In genomic region chr3:151856106-151856505, GRCh38 we compare ENCODE assay signal across 20 cellular contexts. TPM values are rescaled to one million over a fixed set of nuclear protein-coding genes. Genes with fewer than 3 reads are reported as not detected.
DNase-seq lines count a peak whose midpoint lies in the region; ATAC-seq and TF ChIP-seq lines count a peak whose summit lies in the region.
"Had no signal": no experiment of that assay in that cellular context is flagged by ENCODE, and none has a peak within 500 bp of the region (broad histone marks: within the 10 kb centered on the region; RNA-seq: fewer than 3 reads in every experiment).

No MANE protein-coding gene starts in this region.

- no peak overlapping the region for H3K14ac ChIP-seq in H9 (ENCODE audit: insufficient read depth, low read length)

- peaks cover 0 to 53% of the 10 kb centered on the region in 2 experiments for H3K36me3 ChIP-seq in SK-N-SH (replicated peaks in 1 of 2; ENCODE audit: control insufficient read depth in 1 of 2, insufficient read depth in 2 of 2, low read length in 1 of 2)
- H3K36me3 ChIP-seq: MG63 had no signal

- TF ChIP-seq CTCF in SK-N-SH (IDR thresholded peaks at IDR 0.05) (no peak), H9 (conservative IDR thresholded peaks at IDR 0.05) (no peak)

- H3K4me3 Mint-ChIP-seq in H9 = no peak overlapping the region
- H3K4me3 Mint-ChIP-seq: T-cell had no signal

- H2BK20ac ChIP-seq in H9 (ENCODE audit: low read depth, low read length, poor library complexity, severe bottlenecking) = no peak overlapping the region

- TF ChIP-seq EP300 in SK-N-SH (IDR thresholded peaks at IDR 0.05; ENCODE audit: borderline replicate concordance in 1 of 2, low read depth in 1 of 2, low read length in 1 of 2) = no peak

- H3K4me2 ChIP-seq in SK-N-SH (no peak overlapping the region), H9 (ENCODE audit: insufficient read depth, insufficient read length, low read length) (no peak overlapping the region)

- H3K23ac ChIP-seq in H9 (ENCODE audit: insufficient read length, low read depth, low read length) = no peak overlapping the region

- CTCF ChIA-PET in SK-N-SH (lab: Yijun Ruan, JAX) = interaction anchor here (0.6 kb wide), 1 partner anchor 17 kb away, joined by 3 read pairs; no protein-coding TSS in a partner anchor

- TF ChIP-seq RAD21 in SK-N-SH (IDR thresholded peaks at IDR 0.05; ENCODE audit: low read length) = no peak

- H3K9me3 ChIP-seq in SK-N-SH (no peaks in the 10 kb centered on the region), H9 (ENCODE audit: control insufficient read depth, low read depth, low read length) (no peaks in the 10 kb centered on the region)

- no peak overlapping the region for H3K4me3 ChIP-seq in SK-N-SH (ENCODE audit: low read depth in 2 of 2, low read length in 1 of 2)
- H3K4me3 ChIP-seq: GM23248, MG63 had no signal

- H3K36me3 Mint-ChIP-seq in H9 (ENCODE audit: insufficient read depth in 1 of 3, low read depth in 3 of 3) = peaks cover 0 to 8% (median 2%) of the 10 kb centered on the region in 3 experiments; a peak in 4 of 7 replicates
- H3K36me3 Mint-ChIP-seq: T-cell had no signal

- no peak overlapping the region for H4K8ac ChIP-seq in H9 (replicated peaks; ENCODE audit: insufficient read length, low read depth, low read length)

- H3K9ac ChIP-seq in SK-N-SH (no peak overlapping the region), H9 (ENCODE audit: extremely low read depth, insufficient read length, low read length) (no peak overlapping the region)
- H3K9ac ChIP-seq: GM23248 had no signal

- POLR2A ChIA-PET in SK-N-SH (lab: Yijun Ruan, JAX) = no interaction called here

- H3K27me3 ChIP-seq in SK-N-SH (ENCODE audit: insufficient read depth) (no peaks in the 10 kb centered on the region), H9 (ENCODE audit: insufficient read depth, low read length) (no peaks in the 10 kb centered on the region)
- H3K27me3 ChIP-seq: MG63 had no signal

- no peak overlapping the region for H4K91ac ChIP-seq in H9 (ENCODE audit: insufficient read length, low read depth, low read length)

- peaks cover 33% of the 10 kb centered on the region for H3K79me2 ChIP-seq in SK-N-SH (ENCODE audit: insufficient read depth)
- no peaks in the 10 kb centered on the region for H3K79me2 ChIP-seq in H9 (ENCODE audit: insufficient read depth, low read length)

- no peak overlapping the region for H3T11ph ChIP-seq in H9 (ENCODE audit: low read length)

- no peak overlapping the region for H2BK12ac ChIP-seq in H9 (ENCODE audit: insufficient read length, low read depth, low read length)

- peaks cover 2 to 6% of the 10 kb centered on the region in 2 experiments; a peak in 3 of 5 replicates for H3K9me3 Mint-ChIP-seq in H9

- H3K27me3 Mint-ChIP-seq in H9 (ENCODE audit: low read depth) = no peaks in the 10 kb centered on the region

- no peaks in the 10 kb centered on the region for H4K20me1 ChIP-seq in SK-N-SH (ENCODE audit: insufficient read depth)
- H4K20me1 ChIP-seq in H9 (ENCODE audit: control insufficient read depth, insufficient read depth, insufficient read length) = no peaks in the 10 kb centered on the region

- H3K4me1 Mint-ChIP-seq in H9 = peaks cover 4 to 5% of the 10 kb centered on the region in 2 experiments; a peak in 3 of 4 replicates
- H3K4me1 Mint-ChIP-seq: T-cell had no signal

- no peak overlapping the region for H3K18ac ChIP-seq in H9 (ENCODE audit: insufficient read length, low read depth, low read length)

- 53% methylated on average over 3 of the region's 3 CpGs for WGBS in SK-N-SH (ENCODE audit: low lambda C conversion rate)
- WGBS in H9 (ENCODE audit: extremely low coverage, insufficient read length, low lambda C conversion rate) = no CpG with 5 or more reads among the region's 3 CpGs

- H2BK5ac ChIP-seq in H9 (ENCODE audit: insufficient read length, low read length) = no peak overlapping the region

- no peak overlapping the region for H4K5ac ChIP-seq in H9 (ENCODE audit: insufficient read length, low read depth, low read length)

- no peak overlapping the region for H2BK120ac ChIP-seq in H9 (ENCODE audit: low read depth, low read length, poor library complexity, severe bottlenecking)

- no peaks in the 10 kb centered on the region for H3K23me2 ChIP-seq in H9 (ENCODE audit: insufficient read length, low read depth, low read length, poor library complexity, severe bottlenecking)

- no peak for ATAC-seq in SK-N-SH treated with all-trans-retinoic acid at 6 μM for 48 hours
- no peak for ATAC-seq in GM18519 (IDR thresholded peaks at IDR 0.05; ENCODE audit: low FRiP score, unreplicated experiment)
- no peak for ATAC-seq in HG03469 (IDR thresholded peaks at IDR 0.05; ENCODE audit: unreplicated experiment)
- ATAC-seq: Panc1, Right ventricle myocardium inferior, T-cell had no signal

- H2AFZ ChIP-seq in SK-N-SH (ENCODE audit: low read depth) = no peak overlapping the region
- H2AFZ ChIP-seq in H9 (ENCODE audit: low read length) = no peak overlapping the region
- H2AFZ ChIP-seq: GM23248 had no signal

- H3K27ac ChIP-seq in SK-N-SH (ENCODE audit: low read depth in 2 of 2, low read length in 1 of 2) = no peak overlapping the region
- no peak overlapping the region for H3K27ac ChIP-seq in H9 (ENCODE audit: insufficient read length, low read depth, low read length)
- H3K27ac ChIP-seq: GM23248 had no signal

- peaks cover 0 to 6% of the 10 kb centered on the region in 2 experiments; a peak in 2 of 4 replicates for H3K4me1 ChIP-seq in SK-N-SH (ENCODE audit: control insufficient read depth in 1 of 2, insufficient read depth in 2 of 2, low read depth in 1 of 2, low read length in 1 of 2)
- no peaks in the 10 kb centered on the region for H3K4me1 ChIP-seq in H9 (ENCODE audit: insufficient read depth, low read length)

- no peak overlapping the region for H3K27ac Mint-ChIP-seq in H9
- H3K27ac Mint-ChIP-seq: T-cell had no signal

- no peaks in the 10 kb centered on the region for H3K79me1 ChIP-seq in H9 (ENCODE audit: insufficient read depth, low read depth, low read length, poor library complexity, severe bottlenecking)

- H3K56ac ChIP-seq in H9 (ENCODE audit: insufficient read length, low read depth, low read length) = no peak overlapping the region

- H3K9me2 ChIP-seq in SK-N-SH = no peaks in the 10 kb centered on the region

- no peak overlapping the region for H2AK5ac ChIP-seq in H9 (ENCODE audit: insufficient read length, low read length)

- H2BK15ac ChIP-seq in H9 (ENCODE audit: low read depth, low read length) = no peak overlapping the region

- no peaks in the 10 kb centered on the region for H3F3A ChIP-seq in SK-N-SH (replicated peaks; ENCODE audit: insufficient read depth)

- no peak overlapping the region for H3K4ac ChIP-seq in H9 (ENCODE audit: low read depth, low read length)

- DNase-seq in SK-N-SH (no peak), NCI-H1105 (lab: John Stamatoyannopoulos, UW) (peak; percentile 13), NCI-H82 treated with DMSO at 0.1 percent for 48 hours (lab: John Stamatoyannopoulos, UW; ENCODE audit: unreplicated experiment) (peak; percentile 55), H9 (no peak)
- no peak for DNase-seq in activated CD4-positive, alpha-beta T cell treated with anti-CD3 and anti-CD28 coated beads, Interleukin-2, amount 50 U/mL, for 4 hours
- DNase-seq: DND-41, GF-D8, GM23248, MG63, NCI-H1092 treated with DMSO at 0.1 percent for 48 hours, NCI-H1930, NCI-H226, NCI-H526 treated with DMSO at 0.1 percent for 48 hours, T-cell, T-helper 9 cell had no signal

TF ChIP-seq in SK-N-SH, 30 proteins besides CTCF, POLR2A, EP300 and RAD21:
- TF ChIP-seq, protein P1, sequence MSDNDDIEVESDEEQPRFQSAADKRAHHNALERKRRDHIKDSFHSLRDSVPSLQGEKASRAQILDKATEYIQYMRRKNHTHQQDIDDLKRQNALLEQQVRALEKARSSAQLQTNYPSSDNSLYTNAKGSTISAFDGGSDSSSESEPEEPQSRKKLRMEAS (IDR thresholded peaks at IDR 0.05; ENCODE audit: low read depth) = no peak
- TF ChIP-seq ELF1 (IDR thresholded peaks at IDR 0.05) = no peak
- TF ChIP-seq NFIC (IDR thresholded peaks at IDR 0.05; ENCODE audit: borderline replicate concordance) = peak; percentile 40
- no peak for TF ChIP-seq SMC3 (IDR thresholded peaks at IDR 0.05; ENCODE audit: low read depth, low read length)

TF ChIP-seq in SK-N-SH treated with all-trans-retinoic acid at 6 μM for 48 hours, 23 proteins besides CTCF, POLR2A, EP300 and RAD21:
- no peak for TF ChIP-seq ISL1 (CRISPR knock-in tag; IDR thresholded peaks at IDR 0.05)
- TF ChIP-seq RARB (CRISPR knock-in tag; IDR thresholded peaks at IDR 0.05) = no peak
- no peak for TF ChIP-seq ZNF8 (CRISPR knock-in tag; IDR thresholded peaks at IDR 0.05)
- no peak for TF ChIP-seq CSRNP3 (CRISPR knock-in tag; IDR thresholded peaks at IDR 0.05)
- TF ChIP-seq TCF4 (CRISPR knock-in tag; IDR thresholded peaks at IDR 0.05; ENCODE audit: borderline replicate concordance) = no peak

RNA-seq across cellular contexts. Expression of gene SUCNR1, which starts 17.3 kb away (rescaled TPM):
- 1.5 and 2.9 TPM in 2 replicates for polyA plus RNA-seq in SK-N-SH (2012; rRNA removed)
- 3.5 and 4.6 TPM in 2 replicates for polyA plus RNA-seq in SK-N-SH (2012; cell fraction: cytosol; rRNA removed)
- 1.1 and 3.5 TPM in 2 replicates for polyA plus RNA-seq in SK-N-SH (2012; cell fraction: nucleus; rRNA removed)
- total RNA-seq in H9 (2021) = not detected in 2 replicates
- total RNA-seq: GM23248, T-cell had no signal
- polyA plus RNA-seq: GM23248 had no signal

RNA-seq across cellular contexts. Expression of gene AADAC, which starts 42.2 kb away (rescaled TPM):
- 1.2 and 3.5 TPM in 2 replicates for polyA plus RNA-seq in SK-N-SH (2012; rRNA removed)
- 0.39 and 0.64 TPM in 2 replicates for polyA plus RNA-seq in SK-N-SH (2012; cell fraction: cytosol; rRNA removed)
- polyA plus RNA-seq in SK-N-SH (2012; cell fraction: nucleus; rRNA removed) = 7.0 and 16.3 TPM in 2 replicates
- total RNA-seq in H9 (2021) = not detected in 2 replicates
- total RNA-seq: GM23248, Right ventricle myocardium inferior had no signal
- polyA plus RNA-seq: GM23248 had no signal

Comparison
In these comparisons a context has a peak if more than half of its experiments do, and no peak if none do; other contexts are left out.
1. DNase-seq: peak in NCI-H1105 (single experiment) and NCI-H82 treated with DMSO at 0.1 percent for 48 hours (single experiment); none in SK-N-SH (single experiment), activated CD4-positive, alpha-beta T cell treated with anti-CD3 and anti-CD28 coated beads, Interleukin-2, amount 50 U/mL, for 4 hours (0 of 2) and H9 (single experiment).